ENCODE assay signal across 8 cellular contexts in the genomic region with DNA sequence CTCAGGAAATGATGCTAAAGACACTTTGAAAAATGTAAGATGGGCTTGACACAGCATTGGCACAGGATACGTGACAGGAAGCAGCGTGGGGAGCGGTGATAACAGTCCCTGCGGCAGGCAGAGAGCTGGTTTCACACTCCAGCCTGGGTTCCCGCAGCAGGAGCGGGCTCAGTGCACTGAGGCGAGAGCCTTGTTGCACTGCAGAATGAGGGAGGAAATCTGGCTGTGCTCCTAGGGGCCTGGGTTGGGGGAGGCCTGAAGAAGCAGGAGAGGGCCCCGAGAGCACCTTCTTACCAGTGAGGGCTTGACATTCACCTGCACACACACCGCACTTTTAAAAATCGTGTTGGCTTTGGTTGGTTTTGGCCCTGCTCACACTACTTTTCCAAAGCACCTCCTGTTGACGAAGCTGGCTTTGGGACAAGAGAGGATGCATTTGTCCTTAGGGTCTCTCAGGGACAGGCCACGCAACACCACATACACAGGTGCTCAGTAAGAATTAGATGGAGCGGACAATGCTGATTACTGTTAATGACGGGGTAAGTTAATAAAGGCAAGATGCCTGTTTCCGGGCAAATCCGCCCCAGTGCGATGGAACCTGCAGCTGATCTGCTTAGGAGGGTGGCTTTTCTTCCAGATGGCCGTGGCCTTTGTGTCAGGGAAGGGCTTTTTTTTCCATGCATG. TPM values are rescaled to one million over a fixed set of nuclear protein-coding genes. Genes with fewer than 3 reads are reported as not detected.
DNase-seq lines count a peak whose midpoint lies in the region; ATAC-seq and TF ChIP-seq lines count a peak whose summit lies in the region.

No MANE protein-coding gene starts in this region.

- POLR2A ChIA-PET in RWPE1 (lab: Yijun Ruan, JAX; ENCODE audit: low non-redundant PET) = no interaction called here

- CTCF ChIA-PET in RWPE1 (lab: Yijun Ruan, JAX) = interaction anchor here (0.6 kb wide), 1 partner anchor 104 kb away, joined by 3 read pairs; no protein-coding TSS in a partner anchor

- DNase-seq in NCI-H82 (lab: John Stamatoyannopoulos, UW) (peak; percentile 93), activated T-cell treated with anti-CD3 and anti-CD28 coated beads for 4 hours (peak; percentile 32), immature natural killer cell (peak; percentile 70 to 76 (median 73)), NCI-H2081 treated with DMSO at 0.1 percent for 48 hours (lab: John Stamatoyannopoulos, UW) (no peak), RWPE1 (ENCODE audit: low spot score) (no peak)
- DNase-seq in stimulated activated CD8-positive, alpha-beta memory T cell treated with anti-CD3 and anti-CD28 coated beads, Interleukin-15, amount 100 ng/mL, for 24 hours (ENCODE audit: low read depth) = peak; percentile 14

- H3K36me3 Mint-ChIP-seq in immature natural killer cell = no peaks in the 10 kb centered on the region

- no peak overlapping the region for H3K27ac ChIP-seq in RWPE1

- H3K9me3 Mint-ChIP-seq in immature natural killer cell = no peaks in the 10 kb centered on the region

- ATAC-seq in GM18511 (IDR thresholded peaks at IDR 0.05; ENCODE audit: unreplicated experiment) (no peak), GM18873 (IDR thresholded peaks at IDR 0.05; ENCODE audit: low FRiP score, unreplicated experiment) (no peak)

- peaks cover 0 to 4% (median 0%) of the 10 kb centered on the region in 3 donors for H3K27me3 Mint-ChIP-seq in immature natural killer cell (ENCODE audit: low read depth in 3 of 3)

- peak overlapping the region; percentile 61 to 92 (median 88) for H3K27ac Mint-ChIP-seq in immature natural killer cell

- H3K4me1 Mint-ChIP-seq in immature natural killer cell = peaks cover 46 to 54% of the 10 kb centered on the region in 2 donors

- H3K4me3 Mint-ChIP-seq in immature natural killer cell = peak overlapping the region; percentile 78 to 90 (median 84)

- TF ChIP-seq CTCF in RWPE1 (conservative IDR thresholded peaks at IDR 0.05; ENCODE audit: low read depth) = no peak

RNA-seq across cellular contexts. Expression of a gene that starts 49.4 kb away (rescaled TPM):
- polyA plus RNA-seq in immature natural killer cell = 1 to 10 TPM; 4.0 to 8.5 (median 4.2) TPM

Comparison
In these comparisons a context has a peak if more than half of its experiments do, and no peak if none do; other contexts are left out.
1. DNase-seq: peak in NCI-H82 (single experiment), activated T-cell treated with anti-CD3 and anti-CD28 coated beads for 4 hours (single experiment), immature natural killer cell (3 of 3) and stimulated activated CD8-positive, alpha-beta memory T cell treated with anti-CD3 and anti-CD28 coated beads, Interleukin-15, amount 100 ng/mL, for 24 hours (single experiment); none in NCI-H2081 treated with DMSO at 0.1 percent for 48 hours (single experiment) and RWPE1 (single experiment).